ENCODE assay signal across 9 cellular contexts in genomic region chr11:62444271-62444833, GRCh38. TPM values are rescaled to one million over a fixed set of nuclear protein-coding genes. Genes with fewer than 3 reads are reported as not detected.
DNase-seq lines count a peak whose midpoint lies in the region; ATAC-seq and TF ChIP-seq lines count a peak whose summit lies in the region.
"Had no signal": no experiment of that assay in that cellular context is flagged by ENCODE, and none has a peak within 500 bp of the region (broad histone marks: within the 10 kb centered on the region; RNA-seq: fewer than 3 reads in every experiment).

No MANE protein-coding gene starts in this region.

- H3K4me1 ChIP-seq in gastroesophageal sphincter = peaks cover 0 to 59% (median 44%) of the 10 kb centered on the region in 3 donors
- no peaks in the 10 kb centered on the region for H3K4me1 ChIP-seq in urinary bladder (ENCODE audit: insufficient read depth)

- peak; percentile 67 for ATAC-seq in gastroesophageal sphincter
- no peak for ATAC-seq in GM21423 (IDR thresholded peaks at IDR 0.05; ENCODE audit: unreplicated experiment)

- no peaks in the 10 kb centered on the region for H3K9me3 Mint-ChIP-seq in activated T-helper 2 cell treated with anti-CD3 and anti-CD28 coated beads, Interferon-gamma antibody, Interleukin-2, Interleukin-4, amounts not matched to agents 10 μg/mL and 5 μg/mL and 100 μg/mL, durations not matched to agents 14 hours and 24 hours and 36 hours
- H3K9me3 Mint-ChIP-seq in osteocyte (ENCODE audit: unreplicated experiment) = no peaks in the 10 kb centered on the region

- WGBS in gastroesophageal sphincter (ENCODE audit: low coverage in 1 of 2), 2 donors = 0 to 20% methylated on average over 4 to 8 of the region's 23 CpGs
- 17% methylated on average over 23 of the region's 23 CpGs for WGBS in urinary bladder

- H3K27me3 Mint-ChIP-seq in activated T-helper 2 cell treated with anti-CD3 and anti-CD28 coated beads, Interferon-gamma antibody, Interleukin-2, Interleukin-4, amounts not matched to agents 10 μg/mL and 5 μg/mL and 100 μg/mL, durations not matched to agents 14 hours and 24 hours and 36 hours (ENCODE audit: low read depth) = peaks cover 16% of the 10 kb centered on the region
- H3K27me3 Mint-ChIP-seq in osteocyte (ENCODE audit: unreplicated experiment) = no peaks in the 10 kb centered on the region

- no peak for TF ChIP-seq CTCF in GM13977 (IDR thresholded peaks at IDR 0.05; ENCODE audit: extremely low read depth, insufficient read depth, missing control alignments)
- no peak for TF ChIP-seq CTCF in gastroesophageal sphincter (IDR thresholded peaks at IDR 0.05)
- no peak for TF ChIP-seq CTCF in osteocyte (IDR thresholded peaks at IDR 0.05)

- peak; percentile 38 to 47 for TF ChIP-seq POLR2A in gastroesophageal sphincter (IDR thresholded peaks at IDR 0.05)

- peak overlapping the region; percentile 69 for H3K4me3 Mint-ChIP-seq in activated T-helper 2 cell treated with anti-CD3 and anti-CD28 coated beads, Interferon-gamma antibody, Interleukin-2, Interleukin-4, amounts not matched to agents 10 μg/mL and 5 μg/mL and 100 μg/mL, durations not matched to agents 14 hours and 24 hours and 36 hours (ENCODE audit: low read depth)
- H3K4me3 Mint-ChIP-seq in osteocyte (ENCODE audit: unreplicated experiment) = no peak overlapping the region

- intact Hi-C loops in activated T-helper 2 cell treated with anti-CD3 and anti-CD28 coated beads, Interferon-gamma antibody, Interleukin-2, Interleukin-4, amounts not matched to agents 10 μg/mL and 5 μg/mL and 100 μg/mL, durations not matched to agents 14 hours and 24 hours and 36 hours (cut with micrococcal nuclease) = loop anchor here (10.0 kb wide), 1 partner anchor 50 kb away; no protein-coding TSS in a partner anchor

- no peaks in the 10 kb centered on the region for H3K9me3 ChIP-seq in gastroesophageal sphincter

- H3K27ac Mint-ChIP-seq in activated T-helper 2 cell treated with anti-CD3 and anti-CD28 coated beads, Interferon-gamma antibody, Interleukin-2, Interleukin-4, amounts not matched to agents 10 μg/mL and 5 μg/mL and 100 μg/mL, durations not matched to agents 14 hours and 24 hours and 36 hours = peak overlapping the region; percentile 29
- H3K27ac Mint-ChIP-seq in osteocyte (ENCODE audit: unreplicated experiment) = peak overlapping the region; percentile 38

- peak overlapping the region; percentile 27 to 54 for H3K4me3 ChIP-seq in gastroesophageal sphincter
- peak overlapping the region; percentile 31 for H3K4me3 ChIP-seq in urinary bladder (ENCODE audit: low read depth, low read length)

- H3K4me1 Mint-ChIP-seq in activated T-helper 2 cell treated with anti-CD3 and anti-CD28 coated beads, Interferon-gamma antibody, Interleukin-2, Interleukin-4, amounts not matched to agents 10 μg/mL and 5 μg/mL and 100 μg/mL, durations not matched to agents 14 hours and 24 hours and 36 hours (ENCODE audit: low read depth) = peaks cover 12% of the 10 kb centered on the region
- peaks cover 34% of the 10 kb centered on the region for H3K4me1 Mint-ChIP-seq in osteocyte (ENCODE audit: unreplicated experiment)

- H3K36me3 Mint-ChIP-seq in activated T-helper 2 cell treated with anti-CD3 and anti-CD28 coated beads, Interferon-gamma antibody, Interleukin-2, Interleukin-4, amounts not matched to agents 10 μg/mL and 5 μg/mL and 100 μg/mL, durations not matched to agents 14 hours and 24 hours and 36 hours (ENCODE audit: low read depth) = no peaks in the 10 kb centered on the region
- peaks cover 2% of the 10 kb centered on the region for H3K36me3 Mint-ChIP-seq in osteocyte (ENCODE audit: unreplicated experiment)

- H3K36me3 ChIP-seq in gastroesophageal sphincter (no peaks in the 10 kb centered on the region), urinary bladder (ENCODE audit: insufficient read depth) (no peaks in the 10 kb centered on the region)

- peak overlapping the region; percentile 91 to 98 (median 94) for H3K27ac ChIP-seq in gastroesophageal sphincter
- H3K27ac ChIP-seq in urinary bladder (ENCODE audit: low read depth) = peak overlapping the region; percentile 78

- DNase-seq in GM13977 (ENCODE audit: low spot score) (peak; percentile 61), NOMO-1 (lab: John Stamatoyannopoulos, UW; ENCODE audit: unreplicated experiment in 2 of 2) (peak; percentile 80 to 95), osteocyte (ENCODE audit: extremely low spot score, unreplicated experiment) (no peak), COR-L47 (lab: John Stamatoyannopoulos, UW) (no peak)
- peak; percentile 20 for DNase-seq in activated T-helper 2 cell treated with anti-CD3 and anti-CD28 coated beads, Interferon-gamma antibody, Interleukin-2, Interleukin-4, amounts not matched to agents 10 μg/mL and 5 μg/mL and 100 μg/mL, durations not matched to agents 14 hours and 24 hours and 36 hours (ENCODE audit: low spot score)

- in situ Hi-C loops in GM13977 (cut with MboI; ENCODE audit: low pct_unique_long_range_greater_than_20kb, low sequenced_read_pairs, unreplicated experiment) = no loop called here

- no peaks in the 10 kb centered on the region for H3K27me3 ChIP-seq in gastroesophageal sphincter

- no peak for TF ChIP-seq EP300 in gastroesophageal sphincter (IDR thresholded peaks at IDR 0.05)

RNA-seq across cellular contexts. Expression of gene SCGB1A1, which starts 25.5 kb away (rescaled TPM):
- not detected in 2 replicates for total RNA-seq in activated T-helper 2 cell treated with anti-CD3 and anti-CD28 coated beads, Interferon-gamma antibody, Interleukin-2, Interleukin-4, amounts not matched to agents 10 μg/mL and 5 μg/mL and 100 μg/mL, durations not matched to agents 14 hours and 24 hours and 36 hours
- total RNA-seq in gastroesophageal sphincter (not detected), osteocyte (not detected in 2 replicates), urinary bladder (9.5 TPM)
- polyA plus RNA-seq in urinary bladder = not detected
- total RNA-seq: T-helper 1 cell treated with Interleukin-12 subunit alpha and Interleukin-12 subunit beta and Interleukin-4 antibody, amounts not matched to agents 30 ng/mL and 1 ng/mL, for 36 hours had no signal

Comparison
In these comparisons a context has a peak if more than half of its experiments do, and no peak if none do; other contexts are left out.
1. DNase-seq: peak in GM13977 (single experiment), NOMO-1 (2 of 2) and activated T-helper 2 cell treated with anti-CD3 and anti-CD28 coated beads, Interferon-gamma antibody, Interleukin-2, Interleukin-4, amounts not matched to agents 10 μg/mL and 5 μg/mL and 100 μg/mL, durations not matched to agents 14 hours and 24 hours and 36 hours (single experiment); none in osteocyte (single experiment) and COR-L47 (single experiment).
2. RNA of gene SCGB1A1, which starts 25.5 kb away (total RNA-seq): 9.5 TPM in urinary bladder (single experiment); not detected in activated T-helper 2 cell treated with anti-CD3 and anti-CD28 coated beads, Interferon-gamma antibody, Interleukin-2, Interleukin-4, amounts not matched to agents 10 μg/mL and 5 μg/mL and 100 μg/mL, durations not matched to agents 14 hours and 24 hours and 36 hours, not detected in gastroesophageal sphincter and not detected in osteocyte; every median in the first group is over 10 times any median in the second.